ENCODE assay signal across 10 cellular contexts in the genomic region with DNA sequence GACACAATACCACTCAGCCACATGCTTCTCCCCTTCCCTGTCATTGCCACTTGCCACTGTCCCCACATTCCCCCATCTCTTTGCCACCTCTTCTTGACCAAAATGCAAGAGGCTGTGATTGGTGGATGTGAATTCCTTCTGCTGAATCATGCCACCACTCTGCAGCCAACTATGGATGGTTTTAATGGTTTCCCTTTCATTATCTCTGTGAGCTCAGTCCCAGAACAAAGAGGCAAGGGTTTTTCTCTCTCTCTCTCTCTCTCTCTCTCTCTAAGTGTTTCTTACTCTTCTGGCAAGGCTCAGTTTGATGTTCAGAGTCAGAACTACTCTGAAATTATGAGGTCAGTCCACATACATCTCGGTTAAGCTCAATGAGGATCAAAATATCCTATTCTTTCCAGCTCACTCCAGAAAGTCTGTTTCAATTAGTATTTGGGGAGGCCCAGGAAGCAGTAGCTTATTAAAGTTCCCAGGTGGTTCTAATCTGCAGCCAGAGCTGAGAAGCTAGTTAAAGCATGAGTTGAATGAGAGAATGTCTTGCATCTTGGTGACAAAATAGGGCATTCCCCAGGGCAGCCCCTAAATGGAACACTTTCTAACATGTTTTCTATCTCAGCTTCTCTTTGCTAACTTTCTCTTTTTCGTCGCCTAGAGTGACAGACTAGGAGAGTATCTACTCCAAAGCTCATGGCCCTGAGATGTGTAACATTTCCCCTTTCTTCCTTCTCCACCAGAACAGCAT. TPM values are rescaled to one million over a fixed set of nuclear protein-coding genes. Genes with fewer than 3 reads are reported as not detected.
DNase-seq lines count a peak whose midpoint lies in the region; ATAC-seq, FAIRE-seq and TF ChIP-seq lines count a peak whose summit lies in the region.
"Had no signal": no experiment of that assay in that cellular context is flagged by ENCODE, and none has a peak within 500 bp of the region (broad histone marks: within the 10 kb centered on the region; RNA-seq: fewer than 3 reads in every experiment).

No MANE protein-coding gene starts in this region.

- H3K27ac ChIP-seq in small intestine (ENCODE audit: low read depth in 1 of 2, low read length in 1 of 2) (no peak overlapping the region), esophagus squamous epithelium (no peak overlapping the region)

- H3K4me1 ChIP-seq in small intestine (ENCODE audit: control insufficient read depth in 2 of 2, insufficient read depth in 1 of 2, low read depth in 1 of 2, low read length in 1 of 2) (no peaks in the 10 kb centered on the region), esophagus squamous epithelium (no peaks in the 10 kb centered on the region)

- intact Hi-C loops in esophagus squamous epithelium (cut with DNase I) = no loop called here

- no peaks in the 10 kb centered on the region for H3K27me3 ChIP-seq in small intestine (ENCODE audit: control insufficient read depth in 2 of 2, insufficient read depth in 2 of 2, low read length in 2 of 2)
- no peaks in the 10 kb centered on the region for H3K27me3 ChIP-seq in esophagus squamous epithelium

- no peak for FAIRE-seq in small intestine (lab: Jason Lieb, UNC)

- H3K4me3 ChIP-seq in small intestine (ENCODE audit: low read depth in 1 of 2, low read length in 2 of 2) (no peak overlapping the region), esophagus squamous epithelium (no peak overlapping the region)

- H3K9me3 ChIP-seq in small intestine (ENCODE audit: control insufficient read depth, low read depth) (no peaks in the 10 kb centered on the region), esophagus squamous epithelium (no peaks in the 10 kb centered on the region)

- 69 to 85% (median 77%) methylated on average over 3 of the region's 3 CpGs for WGBS in small intestine, 3 donors
- WGBS in esophagus squamous epithelium, 2 donors = 76 to 78% methylated on average over 3 of the region's 3 CpGs

- no peak for TF ChIP-seq POLR2A in esophagus squamous epithelium (IDR thresholded peaks at IDR 0.05)

- H3K27ac Mint-ChIP-seq in central memory CD8-positive, alpha-beta T cell (ENCODE audit: low read depth) = peak overlapping the region; percentile 83

- H3K4me1 Mint-ChIP-seq in central memory CD8-positive, alpha-beta T cell = peaks cover 15% of the 10 kb centered on the region

- no peaks in the 10 kb centered on the region for H3K27me3 Mint-ChIP-seq in central memory CD8-positive, alpha-beta T cell

- ATAC-seq in GM19468 (IDR thresholded peaks at IDR 0.05; ENCODE audit: extremely low read depth, unreplicated experiment) (peak; percentile 50), HG03442 (IDR thresholded peaks at IDR 0.05; ENCODE audit: unreplicated experiment) (peak; percentile 61)
- ATAC-seq in central memory CD8-positive, alpha-beta T cell (replicated peaks; ENCODE audit: extremely low read depth, poor library complexity, severe bottlenecking) = peak; percentile 67
- ATAC-seq: HCT116 had no signal

- peak overlapping the region; percentile 48 for H3K4me3 Mint-ChIP-seq in central memory CD8-positive, alpha-beta T cell

- peak; percentile 42 for DNase-seq in EL
- no peak for DNase-seq in central memory CD8-positive, alpha-beta T cell (ENCODE audit: low spot score in 2 of 2)
- no peak for DNase-seq in hypothalamus (lab: John Stamatoyannopoulos, UW)
- DNase-seq in NCI-H226 = no peak
- DNase-seq in small intestine = no peak
- no peak for DNase-seq in esophagus squamous epithelium (lab: John Stamatoyannopoulos, UW)
- DNase-seq: activated CD8-positive, alpha-beta memory T cell treated with anti-CD3 and anti-CD28 coated beads, Interleukin-2, amount 50 U/mL, for 48 hours had no signal

- H3K36me3 ChIP-seq in small intestine (ENCODE audit: control insufficient read depth in 2 of 2, insufficient read depth in 2 of 2, low read length in 2 of 2) = no peaks in the 10 kb centered on the region
- no peaks in the 10 kb centered on the region for H3K36me3 ChIP-seq in esophagus squamous epithelium

- no peaks in the 10 kb centered on the region for H3K36me3 Mint-ChIP-seq in central memory CD8-positive, alpha-beta T cell (ENCODE audit: insufficient read depth)

- TF ChIP-seq CTCF in esophagus squamous epithelium (IDR thresholded peaks at IDR 0.05) = no peak

- H3K9me3 Mint-ChIP-seq in central memory CD8-positive, alpha-beta T cell = peaks cover 3% of the 10 kb centered on the region

RNA-seq across cellular contexts. Expression of a gene that starts 8.5 kb away (rescaled TPM):
- 1 to 10 TPM in 1 of 3 donors, under 1 TPM in 2; 0.22 to 4.8 (median 0.81) TPM for polyA plus RNA-seq in small intestine
- total RNA-seq in esophagus squamous epithelium = 1 to 10 TPM; 2.3 to 6.0 (median 3.6) TPM

RNA-seq across cellular contexts. Expression of a gene that starts 24.6 kb away (rescaled TPM):
- 1 to 10 TPM in 2 of 3 donors, under 1 TPM in 1; 0.89 to 2.4 (median 1.9) TPM for polyA plus RNA-seq in small intestine
- total RNA-seq in esophagus squamous epithelium = 10 to 100 TPM in 1 of 4 donors, 1 to 10 TPM in 2, under 1 TPM in 1; 0.42 to 11.1 (median 3.3) TPM
